In genomic region chr11:9613830-9614762, GRCh38 we compare ENCODE assay signal across 8 cellular contexts. TPM values are rescaled to one million over a fixed set of nuclear protein-coding genes. Genes with fewer than 3 reads are reported as not detected.
DNase-seq lines count a peak whose midpoint lies in the region; ATAC-seq and TF ChIP-seq lines count a peak whose summit lies in the region.

No MANE protein-coding gene starts in this region.

- peak overlapping the region; percentile 21 to 29; a peak in 3 of 4 replicates for H3K4me3 ChIP-seq in SK-N-SH (ENCODE audit: low read depth in 2 of 2, low read length in 1 of 2)
- peak overlapping the region; percentile 62 for H3K4me3 ChIP-seq in thymus (ENCODE audit: low read length)

- H3K4me3 Mint-ChIP-seq in glutamatergic neuron (ENCODE audit: unreplicated experiment), result peak overlapping the region; percentile 95
- peak overlapping the region; percentile 68 for H3K4me3 Mint-ChIP-seq in osteocyte (ENCODE audit: unreplicated experiment)

- H3K27ac ChIP-seq in SK-N-SH (ENCODE audit: low read depth in 2 of 2, low read length in 1 of 2) (peak overlapping the region in 1 of 2 experiments; percentile 93; a peak in 3 of 4 replicates), thymus (ENCODE audit: low read depth) (peak overlapping the region; percentile 94)

- peak overlapping the region; percentile 71 for H3K9ac ChIP-seq in ES-I3 (ENCODE audit: low read depth, low read length)
- peak overlapping the region; percentile 64 for H3K9ac ChIP-seq in SK-N-SH

- H4K20me1 ChIP-seq in SK-N-SH (ENCODE audit: insufficient read depth), result no peaks in the 10 kb centered on the region

- no peaks in the 10 kb centered on the region for H3K9me2 ChIP-seq in SK-N-SH

- H3K27ac Mint-ChIP-seq in activated naive CD4-positive, alpha-beta T cell treated with anti-CD3 and anti-CD28 coated beads, Interleukin-2, amount 50 U/mL, for 72 hours, result peak overlapping the region; percentile 91 to 97
- H3K27ac Mint-ChIP-seq in glutamatergic neuron (ENCODE audit: unreplicated experiment) (peak overlapping the region; percentile 74), osteocyte (ENCODE audit: unreplicated experiment) (peak overlapping the region; percentile 99)

- H3K4me1 ChIP-seq in ES-I3 (ENCODE audit: insufficient read depth, low read length) (peaks cover 9% of the 10 kb centered on the region), SK-N-SH (ENCODE audit: control insufficient read depth in 1 of 2, insufficient read depth in 2 of 2, low read depth in 1 of 2, low read length in 1 of 2) (peaks cover 0 to 15% of the 10 kb centered on the region in 2 experiments; a peak in 2 of 4 replicates), thymus (ENCODE audit: control insufficient read depth, insufficient read depth, low read length) (no peaks in the 10 kb centered on the region)

- H3K4me2 ChIP-seq in SK-N-SH, result peak overlapping the region; percentile 22; the same call in 1 of the 2 replicates

- DNase-seq in KG1 (lab: John Stamatoyannopoulos, UW) (peak; percentile 80), SK-N-SH (peak; percentile 82), glutamatergic neuron (peak; percentile 81), osteocyte (ENCODE audit: extremely low spot score, unreplicated experiment) (peak; percentile 92)
- DNase-seq in activated naive CD4-positive, alpha-beta T cell treated with anti-CD3 and anti-CD28 coated beads, Interleukin-2, amount 50 U/mL, for 72 hours (ENCODE audit: low spot score in 2 of 2), result peak; percentile 93 to 94

- no peak for TF ChIP-seq EP300 in SK-N-SH (IDR thresholded peaks at IDR 0.05; ENCODE audit: borderline replicate concordance in 1 of 2, low read depth in 1 of 2, low read length in 1 of 2)

- H2AFZ ChIP-seq in SK-N-SH (ENCODE audit: low read depth), result peak overlapping the region; percentile 88

- H3K27me3 ChIP-seq in SK-N-SH (ENCODE audit: insufficient read depth), result no peaks in the 10 kb centered on the region
- H3K27me3 ChIP-seq in thymus (ENCODE audit: control insufficient read depth, insufficient read depth), result no peaks in the 10 kb centered on the region

- POLR2A ChIA-PET in SK-N-SH (lab: Yijun Ruan, JAX), result no interaction called here

- no peaks in the 10 kb centered on the region for H3K9me3 Mint-ChIP-seq in activated naive CD4-positive, alpha-beta T cell treated with anti-CD3 and anti-CD28 coated beads, Interleukin-2, amount 50 U/mL, for 72 hours
- H3K9me3 Mint-ChIP-seq in glutamatergic neuron (ENCODE audit: unreplicated experiment), result no peaks in the 10 kb centered on the region
- no peaks in the 10 kb centered on the region for H3K9me3 Mint-ChIP-seq in osteocyte (ENCODE audit: unreplicated experiment)

- ATAC-seq in GM21786 (IDR thresholded peaks at IDR 0.05; ENCODE audit: unreplicated experiment), result peak; percentile 52
- peak; percentile 81 to 86 for ATAC-seq in activated naive CD4-positive, alpha-beta T cell treated with anti-CD3 and anti-CD28 coated beads, Interleukin-2, amount 50 U/mL, for 72 hours

- WGBS in SK-N-SH (ENCODE audit: low lambda C conversion rate), result 55% methylated on average over 29 of the region's 54 CpGs
- WGBS in thymus, result under 1% methylated on average over 54 of the region's 54 CpGs

- H3K79me2 ChIP-seq in SK-N-SH (ENCODE audit: insufficient read depth), result no peaks in the 10 kb centered on the region

- H3K36me3 Mint-ChIP-seq in activated naive CD4-positive, alpha-beta T cell treated with anti-CD3 and anti-CD28 coated beads, Interleukin-2, amount 50 U/mL, for 72 hours, result peaks cover 0 to 4% of the 10 kb centered on the region in 2 donors
- H3K36me3 Mint-ChIP-seq in glutamatergic neuron (ENCODE audit: unreplicated experiment) (peaks cover 3% of the 10 kb centered on the region), osteocyte (ENCODE audit: unreplicated experiment) (no peaks in the 10 kb centered on the region)

- H3K9me3 ChIP-seq in ES-I3 (ENCODE audit: control insufficient read depth, insufficient read depth, low read length) (no peaks in the 10 kb centered on the region), SK-N-SH (0 out of 2 replicates have a peak, but pooled peaks cover 4% of the 10 kb centered on the region), thymus (ENCODE audit: control insufficient read depth) (no peaks in the 10 kb centered on the region)

- H3K36me3 ChIP-seq in ES-I3 (ENCODE audit: insufficient read depth, low read length) (no peaks in the 10 kb centered on the region), SK-N-SH (replicated peaks in 1 of 2; ENCODE audit: control insufficient read depth in 1 of 2, insufficient read depth in 2 of 2, low read length in 1 of 2) (no peaks in the 10 kb centered on the region), thymus (ENCODE audit: control insufficient read depth, insufficient read depth) (no peaks in the 10 kb centered on the region)

- H3K27me3 Mint-ChIP-seq in glutamatergic neuron (ENCODE audit: unreplicated experiment) (no peaks in the 10 kb centered on the region), osteocyte (ENCODE audit: unreplicated experiment) (no peaks in the 10 kb centered on the region)

- peak; percentile 55 for TF ChIP-seq CTCF in SK-N-SH (IDR thresholded peaks at IDR 0.05)
- peak; percentile 34 for TF ChIP-seq CTCF in glutamatergic neuron (IDR thresholded peaks at IDR 0.05; ENCODE audit: partially characterized antibody, unreplicated experiment)
- peak; percentile 83 for TF ChIP-seq CTCF in osteocyte (IDR thresholded peaks at IDR 0.05)

- CTCF ChIA-PET in SK-N-SH (lab: Yijun Ruan, JAX), result interaction anchor here (0.6 to 2.2 kb wide), 24 partner anchors 8 to 587 kb away, joined by 3 to 23 read pairs (median 4); no protein-coding TSS in a partner anchor

- peak; percentile 52 for TF ChIP-seq RAD21 in SK-N-SH (IDR thresholded peaks at IDR 0.05; ENCODE audit: low read length)

- H3K4me1 Mint-ChIP-seq in glutamatergic neuron (ENCODE audit: low read depth, unreplicated experiment) (peaks cover 5% of the 10 kb centered on the region), osteocyte (ENCODE audit: unreplicated experiment) (peaks cover 47% of the 10 kb centered on the region)

- H3F3A ChIP-seq in SK-N-SH (replicated peaks; ENCODE audit: insufficient read depth), result peaks cover 21% of the 10 kb centered on the region

TF ChIP-seq in SK-N-SH, 30 proteins besides CTCF, POLR2A, EP300 and RAD21:
- peak; percentile 9; the same call in 1 of the 2 replicates for TF ChIP-seq MEF2A (IDR thresholded peaks at IDR 0.05; ENCODE audit: borderline replicate concordance, low read depth)
- TF ChIP-seq SIN3A (IDR thresholded peaks at IDR 0.05; ENCODE audit: borderline replicate concordance, low read depth, low read length), result no peak
- TF ChIP-seq MXI1 (IDR thresholded peaks at IDR 0.05; ENCODE audit: low read depth, low read length), result peak; percentile 50; the same call in 1 of the 2 replicates
- no peak for TF ChIP-seq TCF12 (IDR thresholded peaks at IDR 0.05)
- TF ChIP-seq EZH2phosphoT487 (IDR thresholded peaks at IDR 0.05; ENCODE audit: borderline replicate concordance, low read depth), result no peak
- no peak for TF ChIP-seq ELF1 (IDR thresholded peaks at IDR 0.05)
- TF ChIP-seq GATA2 (CRISPR knock-in tag; IDR thresholded peaks at IDR 0.05), result 0 out of 2 replicates have a peak, but pooled peaks have one; percentile 9
- no peak for TF ChIP-seq RXRA (IDR thresholded peaks at IDR 0.05; ENCODE audit: borderline replicate concordance, low read depth)
- no peak for TF ChIP-seq RFX5 (IDR thresholded peaks at IDR 0.05; ENCODE audit: low read length)
- no peak for TF ChIP-seq FOXJ3 (CRISPR knock-in tag; IDR thresholded peaks at IDR 0.05)
- TF ChIP-seq SMC3 (IDR thresholded peaks at IDR 0.05; ENCODE audit: low read depth, low read length), result peak; percentile 40

RNA-seq across cellular contexts. Expression of gene WEE1, which starts 40.6 kb away (rescaled TPM):
- polyA plus RNA-seq in SK-N-SH (2012; rRNA removed) (16.9 and 20.6 TPM in 2 replicates), thymus (10.9 TPM)
- polyA plus RNA-seq in SK-N-SH (2012; cell fraction: cytosol; rRNA removed), result 18.0 and 21.1 TPM in 2 replicates
- 27.1 and 54.9 TPM in 2 replicates for polyA plus RNA-seq in SK-N-SH (2012; cell fraction: nucleus; rRNA removed)
- total RNA-seq in activated naive CD4-positive, alpha-beta T cell treated with anti-CD3 and anti-CD28 coated beads, Interleukin-2, amount 50 U/mL, for 72 hours, result 10 to 100 TPM; 39.8 to 52.3 TPM
- total RNA-seq in glutamatergic neuron (ENCODE audit: unreplicated experiment) (10.2 TPM), osteocyte (77.8 and 111 TPM in 2 replicates)

RNA-seq across cellular contexts. Expression of gene SWAP70, which starts 49.8 kb away (rescaled TPM):
- polyA plus RNA-seq in SK-N-SH (2012; rRNA removed), result 10.6 and 11.9 TPM in 2 replicates
- 14.5 and 15.9 TPM in 2 replicates for polyA plus RNA-seq in SK-N-SH (2012; cell fraction: cytosol; rRNA removed)
- 3.8 and 7.6 TPM in 2 replicates for polyA plus RNA-seq in SK-N-SH (2012; cell fraction: nucleus; rRNA removed)
- total RNA-seq in activated naive CD4-positive, alpha-beta T cell treated with anti-CD3 and anti-CD28 coated beads, Interleukin-2, amount 50 U/mL, for 72 hours, result 1 to 10 TPM; 4.1 to 9.2 TPM
- total RNA-seq in glutamatergic neuron (ENCODE audit: unreplicated experiment), result 8.7 TPM
- 37.4 and 39.7 TPM in 2 replicates for total RNA-seq in osteocyte
- polyA plus RNA-seq in thymus, result 17.8 TPM
